In the genomic region with DNA sequence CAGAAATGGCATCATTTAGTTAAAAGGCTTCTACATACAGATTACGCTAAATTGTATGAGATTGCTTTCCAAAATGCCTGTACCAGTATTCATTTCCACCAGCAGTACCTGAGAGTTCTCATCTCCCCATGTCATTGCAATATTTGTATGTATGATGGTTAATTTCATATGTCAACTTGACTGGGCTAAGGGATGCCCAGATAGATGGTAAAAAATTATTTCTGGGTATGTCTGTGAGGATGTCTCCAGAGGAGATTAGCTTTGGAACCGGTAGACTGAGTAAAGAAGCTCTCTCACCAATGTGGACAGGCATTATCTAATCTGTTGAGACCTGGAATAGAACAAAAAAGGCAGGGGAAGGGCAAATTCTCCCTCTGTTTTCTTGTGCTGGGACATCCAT, we compare ENCODE assay signal across 26 cellular contexts.
"Had no signal": no experiment of that assay in that cellular context is flagged by ENCODE, and none has a peak within 500 bp of the region (broad histone marks: within the 10 kb centered on the region; RNA-seq: fewer than 3 reads in every experiment).

No MANE protein-coding gene starts in this region.

- H3K27me3 ChIP-seq: pancreas, testis, thyroid gland, transverse colon, vagina had no signal

- H3K27ac ChIP-seq: left ventricle myocardium inferior, pancreas, prostate gland, skin epidermis, stomach, testis, thyroid gland, transverse colon, upper lobe of left lung, vagina had no signal

- H3K27ac Mint-ChIP-seq: naive thymus-derived CD8-positive, alpha-beta T cell; nephron had no signal

- H3K9me3 ChIP-seq: left ventricle myocardium inferior, pancreas, prostate gland, stomach, testis, thyroid gland, transverse colon, upper lobe of left lung, vagina had no signal

- H3K4me1 ChIP-seq: prostate gland had no signal

- H3K4me3 Mint-ChIP-seq: naive thymus-derived CD8-positive, alpha-beta T cell; nephron; stimulated activated naive B cell treated with anti-CD40 and anti-IgM and Interleukin-4, amounts not matched to agents 10 μg/mL and 1 μg/mL and 100 μg/mL, for 72 hours had no signal

- H3K4me3 ChIP-seq: left ventricle myocardium inferior, pancreas, prostate gland, skin epidermis, stomach, testis, thyroid gland, transverse colon, upper lobe of left lung, vagina had no signal

- H3K36me3 Mint-ChIP-seq: naive thymus-derived CD8-positive, alpha-beta T cell; stimulated activated naive B cell treated with anti-CD40 and anti-IgM and Interleukin-4, amounts not matched to agents 10 μg/mL and 1 μg/mL and 100 μg/mL, for 72 hours had no signal

- H3K36me3 ChIP-seq: left ventricle myocardium inferior, pancreas, prostate gland, stomach, thyroid gland, transverse colon, vagina had no signal

- DNase-seq: islet precursor cell; left ventricle myocardium inferior; mesenchymal stem cell; naive thymus-derived CD8-positive, alpha-beta T cell; nucleus accumbens; pancreas; posterior cingulate gyrus; retina; right cardiac atrium; stimulated activated CD4-positive, alpha-beta T cell treated with anti-CD3 and anti-CD28 coated beads, Interleukin-12 subunit alpha, Interleukin-12 subunit beta, amount 100 ng/mL, for 4 hours; stimulated activated CD4-positive, alpha-beta T cell treated with anti-CD3 and anti-CD28 coated beads, Interleukin-15, amount 100 ng/mL, for 24 hours; stimulated activated CD4-positive, alpha-beta T cell treated with anti-CD3 and anti-CD28 coated beads, Interleukin-2, amount 100 ng/mL, for 24 hours; stimulated activated CD4-positive, alpha-beta T cell treated with anti-CD3 and anti-CD28 coated beads, Interleukin-4, amount 100 ng/mL, for 1 hour; stimulated activated naive B cell treated with anti-CD40 and anti-IgM and Interleukin-4, amounts not matched to agents 10 μg/mL and 1 μg/mL and 100 μg/mL, for 72 hours; stimulated activated naive CD8-positive, alpha-beta T cell treated with anti-CD3 and anti-CD28 coated beads, Interleukin-15, Interleukin-2, amounts not matched to agents 100 U/mL and 50 U/mL, for 24 hours; stomach; testis; thyroid gland; transverse colon; upper lobe of left lung had no signal

- H3K9me3 Mint-ChIP-seq: naive thymus-derived CD8-positive, alpha-beta T cell; nephron; neural crest cell; stimulated activated naive B cell treated with anti-CD40 and anti-IgM and Interleukin-4, amounts not matched to agents 10 μg/mL and 1 μg/mL and 100 μg/mL, for 72 hours had no signal

- ATAC-seq: naive thymus-derived CD8-positive, alpha-beta T cell; pancreas; right cardiac atrium; sciatic nerve; stimulated activated naive B cell treated with anti-CD40 and anti-IgM and Interleukin-4, amounts not matched to agents 10 μg/mL and 1 μg/mL and 100 μg/mL, for 72 hours; stimulated activated naive CD8-positive, alpha-beta T cell treated with anti-CD3 and anti-CD28 coated beads, Interleukin-15, Interleukin-2, amounts not matched to agents 100 U/mL and 50 U/mL, for 24 hours had no signal
